1 cellular context compared by ENCODE assay signal in genomic region chr18:657311-657997, GRCh38.
TF ChIP-seq lines count a peak whose summit lies in the region.

Gene TYMS (plus strand): TSS chr18:657653. CDS start chr18:657743, 90 bp downstream.

TF ChIP-seq in HepG2, 621 proteins besides CTCF, POLR2A, EP300 and RAD21 (continued from another document):
- TF ChIP-seq NFKB2 (CRISPR knock-in tag; IDR thresholded peaks at IDR 0.05; ENCODE audit: borderline replicate concordance) = peak; percentile 2; the same call in 1 of the 2 replicates
- 0 out of 2 replicates have a peak, but pooled peaks have one; percentile 27 for TF ChIP-seq PHF21A (CRISPR knock-in tag; IDR thresholded peaks at IDR 0.05)
- TF ChIP-seq ZNF790 (CRISPR knock-in tag; IDR thresholded peaks at IDR 0.05; ENCODE audit: borderline replicate concordance) = no peak
- no peak for TF ChIP-seq TRIM22 (IDR thresholded peaks at IDR 0.05)
- peak; percentile 81; the same call in 1 of the 2 replicates for TF ChIP-seq EED (CRISPR knock-in tag; IDR thresholded peaks at IDR 0.05)
- peak; percentile 67; the same call in 1 of the 2 replicates for TF ChIP-seq ZMAT3 (CRISPR knock-in tag; conservative IDR thresholded peaks at IDR 0.05)
- TF ChIP-seq ZFP36L2 (CRISPR knock-in tag; IDR thresholded peaks at IDR 0.05) = no peak
- peak; percentile 84 for TF ChIP-seq SAP130 (CRISPR knock-in tag; IDR thresholded peaks at IDR 0.05; ENCODE audit: low read depth)
- no peak for TF ChIP-seq ZNF674 (CRISPR knock-in tag; IDR thresholded peaks at IDR 0.05; ENCODE audit: low read depth)
- no peak for TF ChIP-seq TCF7 (IDR thresholded peaks at IDR 0.05; ENCODE audit: low read depth)
- no peak for TF ChIP-seq ZNF264 (CRISPR knock-in tag; IDR thresholded peaks at IDR 0.05)
- TF ChIP-seq ZNF451 (CRISPR knock-in tag; IDR thresholded peaks at IDR 0.05) = no peak; the same call in 1 of the 2 replicates
- TF ChIP-seq ZBTB10 (CRISPR knock-in tag; IDR thresholded peaks at IDR 0.05; ENCODE audit: borderline replicate concordance) = no peak
- 0 out of 2 replicates have a peak, but pooled peaks have one; percentile 6 for TF ChIP-seq ARNTL (CRISPR knock-in tag; IDR thresholded peaks at IDR 0.05)
- TF ChIP-seq FOXJ3 (CRISPR knock-in tag; IDR thresholded peaks at IDR 0.05; ENCODE audit: borderline replicate concordance) = no peak
- TF ChIP-seq ELF1 (CRISPR knock-in tag; IDR thresholded peaks at IDR 0.05) = 0 out of 2 replicates have a peak, but pooled peaks have one; percentile 36
- peak; percentile 32 for TF ChIP-seq REPIN1 (CRISPR knock-in tag; IDR thresholded peaks at IDR 0.05; ENCODE audit: borderline replicate concordance, low read depth)
- TF ChIP-seq SALL2 (CRISPR knock-in tag; IDR thresholded peaks at IDR 0.05) = no peak; the same call in 1 of the 2 replicates
- TF ChIP-seq PITX1 (CRISPR knock-in tag; IDR thresholded peaks at IDR 0.05) = peak; percentile 72; the same call in 1 of the 2 replicates
- no peak for TF ChIP-seq RBM22 (optimal IDR thresholded peaks at IDR 0.05; ENCODE audit: low read length)
- no peak for TF ChIP-seq ZFP36 (IDR thresholded peaks at IDR 0.05; ENCODE audit: borderline replicate concordance, low read depth, low read length, partially characterized antibody)
- TF ChIP-seq, protein P1, sequence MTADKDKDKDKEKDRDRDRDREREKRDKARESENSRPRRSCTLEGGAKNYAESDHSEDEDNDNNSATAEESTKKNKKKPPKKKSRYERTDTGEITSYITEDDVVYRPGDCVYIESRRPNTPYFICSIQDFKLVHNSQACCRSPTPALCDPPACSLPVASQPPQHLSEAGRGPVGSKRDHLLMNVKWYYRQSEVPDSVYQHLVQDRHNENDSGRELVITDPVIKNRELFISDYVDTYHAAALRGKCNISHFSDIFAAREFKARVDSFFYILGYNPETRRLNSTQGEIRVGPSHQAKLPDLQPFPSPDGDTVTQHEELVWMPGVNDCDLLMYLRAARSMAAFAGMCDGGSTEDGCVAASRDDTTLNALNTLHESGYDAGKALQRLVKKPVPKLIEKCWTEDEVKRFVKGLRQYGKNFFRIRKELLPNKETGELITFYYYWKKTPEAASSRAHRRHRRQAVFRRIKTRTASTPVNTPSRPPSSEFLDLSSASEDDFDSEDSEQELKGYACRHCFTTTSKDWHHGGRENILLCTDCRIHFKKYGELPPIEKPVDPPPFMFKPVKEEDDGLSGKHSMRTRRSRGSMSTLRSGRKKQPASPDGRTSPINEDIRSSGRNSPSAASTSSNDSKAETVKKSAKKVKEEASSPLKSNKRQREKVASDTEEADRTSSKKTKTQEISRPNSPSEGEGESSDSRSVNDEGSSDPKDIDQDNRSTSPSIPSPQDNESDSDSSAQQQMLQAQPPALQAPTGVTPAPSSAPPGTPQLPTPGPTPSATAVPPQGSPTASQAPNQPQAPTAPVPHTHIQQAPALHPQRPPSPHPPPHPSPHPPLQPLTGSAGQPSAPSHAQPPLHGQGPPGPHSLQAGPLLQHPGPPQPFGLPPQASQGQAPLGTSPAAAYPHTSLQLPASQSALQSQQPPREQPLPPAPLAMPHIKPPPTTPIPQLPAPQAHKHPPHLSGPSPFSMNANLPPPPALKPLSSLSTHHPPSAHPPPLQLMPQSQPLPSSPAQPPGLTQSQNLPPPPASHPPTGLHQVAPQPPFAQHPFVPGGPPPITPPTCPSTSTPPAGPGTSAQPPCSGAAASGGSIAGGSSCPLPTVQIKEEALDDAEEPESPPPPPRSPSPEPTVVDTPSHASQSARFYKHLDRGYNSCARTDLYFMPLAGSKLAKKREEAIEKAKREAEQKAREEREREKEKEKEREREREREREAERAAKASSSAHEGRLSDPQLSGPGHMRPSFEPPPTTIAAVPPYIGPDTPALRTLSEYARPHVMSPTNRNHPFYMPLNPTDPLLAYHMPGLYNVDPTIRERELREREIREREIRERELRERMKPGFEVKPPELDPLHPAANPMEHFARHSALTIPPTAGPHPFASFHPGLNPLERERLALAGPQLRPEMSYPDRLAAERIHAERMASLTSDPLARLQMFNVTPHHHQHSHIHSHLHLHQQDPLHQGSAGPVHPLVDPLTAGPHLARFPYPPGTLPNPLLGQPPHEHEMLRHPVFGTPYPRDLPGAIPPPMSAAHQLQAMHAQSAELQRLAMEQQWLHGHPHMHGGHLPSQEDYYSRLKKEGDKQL (CRISPR knock-in tag; IDR thresholded peaks at IDR 0.05; ENCODE audit: low read depth) = no peak
- TF ChIP-seq, protein P2, sequence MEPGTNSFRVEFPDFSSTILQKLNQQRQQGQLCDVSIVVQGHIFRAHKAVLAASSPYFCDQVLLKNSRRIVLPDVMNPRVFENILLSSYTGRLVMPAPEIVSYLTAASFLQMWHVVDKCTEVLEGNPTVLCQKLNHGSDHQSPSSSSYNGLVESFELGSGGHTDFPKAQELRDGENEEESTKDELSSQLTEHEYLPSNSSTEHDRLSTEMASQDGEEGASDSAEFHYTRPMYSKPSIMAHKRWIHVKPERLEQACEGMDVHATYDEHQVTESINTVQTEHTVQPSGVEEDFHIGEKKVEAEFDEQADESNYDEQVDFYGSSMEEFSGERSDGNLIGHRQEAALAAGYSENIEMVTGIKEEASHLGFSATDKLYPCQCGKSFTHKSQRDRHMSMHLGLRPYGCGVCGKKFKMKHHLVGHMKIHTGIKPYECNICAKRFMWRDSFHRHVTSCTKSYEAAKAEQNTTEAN (CRISPR knock-in tag; conservative IDR thresholded peaks at IDR 0.05) = 0 out of 2 replicates have a peak, but pooled peaks have one; percentile 16
- TF ChIP-seq ZNF30 (CRISPR knock-in tag; IDR thresholded peaks at IDR 0.05) = 0 out of 2 replicates have a peak, but pooled peaks have one; percentile 15
- 0 out of 2 replicates have a peak, but pooled peaks have one; percentile 35 for TF ChIP-seq ZNF772 (CRISPR knock-in tag; IDR thresholded peaks at IDR 0.05)
- peak; percentile 57; the same call in 1 of the 2 replicates for TF ChIP-seq ZNF747 (CRISPR knock-in tag; IDR thresholded peaks at IDR 0.05; ENCODE audit: borderline replicate concordance)
- TF ChIP-seq FOXC1 (CRISPR knock-in tag; IDR thresholded peaks at IDR 0.05; ENCODE audit: borderline replicate concordance) = no peak
